In the genomic region with DNA sequence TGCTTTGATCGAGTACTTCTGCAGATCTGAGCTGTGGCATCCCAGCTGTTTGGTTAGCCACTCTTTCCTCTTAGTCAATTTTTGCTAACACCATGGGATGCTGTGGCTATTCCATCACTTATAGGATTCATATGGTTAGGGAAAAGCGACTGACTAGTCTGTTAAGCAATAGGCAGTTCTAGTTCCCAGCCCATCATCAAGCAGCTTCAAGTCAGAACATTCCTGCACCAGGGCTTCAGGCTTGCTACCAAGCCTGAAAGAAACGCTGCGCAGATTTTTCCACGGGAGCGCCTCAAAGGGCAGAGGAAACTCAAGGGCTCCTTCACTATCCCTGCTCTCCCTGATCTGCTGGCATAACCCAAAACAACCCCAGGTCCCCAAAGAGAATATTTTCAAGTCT, we compare ENCODE assay signal across 15 cellular contexts.
DNase-seq lines count a peak whose midpoint lies in the region; ATAC-seq and TF ChIP-seq lines count a peak whose summit lies in the region.
"Had no signal": no experiment of that assay in that cellular context is flagged by ENCODE, and none has a peak within 500 bp of the region (broad histone marks: within the 10 kb centered on the region; RNA-seq: fewer than 3 reads in every experiment).

No MANE protein-coding gene starts in this region.

- H3K36me3 ChIP-seq in lung (ENCODE audit: control insufficient read depth in 2 of 2, insufficient read depth in 2 of 2, low read length in 2 of 2) (no peaks in the 10 kb centered on the region), suprapubic skin (no peaks in the 10 kb centered on the region)
- H3K36me3 ChIP-seq: HAP-1 had no signal

- no peak for TF ChIP-seq CTCF in lung (IDR thresholded peaks at IDR 0.05; ENCODE audit: control extremely low read depth, extremely low read depth)
- TF ChIP-seq CTCF in suprapubic skin (IDR thresholded peaks at IDR 0.05): no peak

- no peak overlapping the region for H3K27ac ChIP-seq in lung (ENCODE audit: low read depth in 1 of 2, low read length in 1 of 2)
- H3K27ac ChIP-seq in suprapubic skin: peak overlapping the region; percentile 59
- H3K27ac ChIP-seq: A549 had no signal

- TF ChIP-seq EP300 in suprapubic skin (IDR thresholded peaks at IDR 0.05): no peak

- DNase-seq in GM04504 (ENCODE audit: low read depth) (peak; percentile 33), fibroblast of gingiva (ENCODE audit: low read depth) (peak; percentile 86), lung (ENCODE audit: low spot score) (peak; percentile 18), suprapubic skin (ENCODE audit: low spot score in 2 of 2) (no peak), SHP77 (lab: John Stamatoyannopoulos, UW) (no peak), NCI-H2029 treated with DMSO at 0.1 percent for 48 hours (lab: John Stamatoyannopoulos, UW) (no peak), NCI-H69 (lab: John Stamatoyannopoulos, UW) (no peak), AG08396 (ENCODE audit: low spot score) (no peak)
- DNase-seq: C1 segment of cervical spinal cord; Calu3; CD4-positive, alpha-beta T cell; DMS 273 treated with DMSO at 0.1 percent for 48 hours had no signal

- H3K9me3 ChIP-seq in lung (ENCODE audit: control insufficient read depth in 2 of 2, insufficient read depth in 1 of 2, low read length in 1 of 2): no peaks in the 10 kb centered on the region
- H3K9me3 ChIP-seq in suprapubic skin: no peaks in the 10 kb centered on the region
- H3K9me3 ChIP-seq: A549, HAP-1 had no signal

- 84 to 94% methylated on average over 6 of the region's 6 CpGs for WGBS in lung, 2 donors
- WGBS in suprapubic skin: 84% methylated on average over 6 of the region's 6 CpGs

- no peak for TF ChIP-seq POLR2A in suprapubic skin (IDR thresholded peaks at IDR 0.05)

- H3K4me1 ChIP-seq in lung (ENCODE audit: control insufficient read depth in 2 of 2, insufficient read depth in 2 of 2, low read length in 2 of 2) (peaks cover 0 to 9% of the 10 kb centered on the region in 2 donors), suprapubic skin (peaks cover 24% of the 10 kb centered on the region)
- H3K4me1 ChIP-seq: A549, HAP-1 had no signal

- no peak for ATAC-seq in lung (ENCODE audit: insufficient read depth, low FRiP score)
- ATAC-seq: A549, HepG2 had no signal

- H3K4me3 ChIP-seq in lung (no peak overlapping the region), suprapubic skin (no peak overlapping the region)
- H3K4me3 ChIP-seq: A549, HAP-1 had no signal

- H3K27me3 ChIP-seq in lung (ENCODE audit: control insufficient read depth, insufficient read depth): no peaks in the 10 kb centered on the region
- no peaks in the 10 kb centered on the region for H3K27me3 ChIP-seq in suprapubic skin

Comparison
In these comparisons a context has a peak if more than half of its experiments do, and no peak if none do; other contexts are left out.
1. DNase-seq: peak in GM04504 (single experiment), fibroblast of gingiva (single experiment) and lung (single experiment); none in suprapubic skin (0 of 2), SHP77 (0 of 2), NCI-H2029 treated with DMSO at 0.1 percent for 48 hours (single experiment), NCI-H69 (single experiment) and AG08396 (single experiment).